Comparison of ENCODE assay signal across 8 cellular contexts in genomic region chr20:45407783-45408645, GRCh38. TPM values are rescaled to one million over a fixed set of nuclear protein-coding genes. Genes with fewer than 3 reads are reported as not detected.
DNase-seq lines count a peak whose midpoint lies in the region; ATAC-seq and TF ChIP-seq lines count a peak whose summit lies in the region.

TSS of gene DBNDD2 (plus strand) at chr20:45408289. CDS start at chr20:45408468, 179 bp downstream.

- H3K36me3 ChIP-seq in BJ (ENCODE audit: control insufficient read depth, insufficient read depth, low read length) (peaks cover 5% of the 10 kb centered on the region), mucosa of rectum (ENCODE audit: control insufficient read depth in 2 of 2, insufficient read depth in 2 of 2, low read length in 2 of 2) (peaks cover 11 to 18% of the 10 kb centered on the region in 2 donors), upper lobe of right lung (peaks cover 33% of the 10 kb centered on the region)

- peaks cover 55 to 56% of the 10 kb centered on the region in 2 donors for H3K4me1 ChIP-seq in mucosa of rectum (ENCODE audit: control insufficient read depth in 2 of 2, insufficient read depth in 2 of 2, low read length in 2 of 2)
- H3K4me1 ChIP-seq in upper lobe of right lung: peaks cover 18% of the 10 kb centered on the region

- H3K27me3 Mint-ChIP-seq in T-helper 17 cell: no peaks in the 10 kb centered on the region

- no peaks in the 10 kb centered on the region for H3K27me3 ChIP-seq in BJ (ENCODE audit: control insufficient read depth, insufficient read depth, low read length)
- H3K27me3 ChIP-seq in mucosa of rectum (ENCODE audit: control insufficient read depth in 2 of 2, insufficient read depth in 2 of 2, low read length in 2 of 2): no peaks in the 10 kb centered on the region
- no peaks in the 10 kb centered on the region for H3K27me3 ChIP-seq in upper lobe of right lung

- ATAC-seq in T-helper 17 cell (peak; percentile 42), upper lobe of right lung (no peak)

- H3K4me1 Mint-ChIP-seq in T-helper 17 cell: peaks cover 10% of the 10 kb centered on the region

- DNase-seq in BJ (ENCODE audit: low read depth) (no peak), T-helper 17 cell (no peak), epithelial cell of prostate (ENCODE audit: low read depth, low spot score) (no peak), upper lobe of right lung (no peak), NCI-H1694 (lab: John Stamatoyannopoulos, UW) (no peak), NCI-H1694 treated with DMSO at 0.1 percent for 48 hours (lab: John Stamatoyannopoulos, UW) (no peak), NCI-H146 (lab: John Stamatoyannopoulos, UW) (no peak)

- H3K9me3 ChIP-seq in T-helper 17 cell (ENCODE audit: control insufficient read depth, low read length, poor library complexity, severe bottlenecking) (no peaks in the 10 kb centered on the region), mucosa of rectum (ENCODE audit: control insufficient read depth in 2 of 2, low read length in 2 of 2) (no peaks in the 10 kb centered on the region), upper lobe of right lung (no peaks in the 10 kb centered on the region)

- peak within 1 kb of the TSS; percentile 90 for H3K4me3 Mint-ChIP-seq in T-helper 17 cell

- H3K27ac Mint-ChIP-seq in T-helper 17 cell: peak within 1 kb of the TSS; percentile 78

- TF ChIP-seq CTCF in BJ (IDR thresholded peaks at IDR 0.05; ENCODE audit: insufficient read depth, low read depth, low read length) (no peak), upper lobe of right lung (IDR thresholded peaks at IDR 0.05) (no peak)

- intact Hi-C loops in upper lobe of right lung (cut with DNase I): no loop called here

- POLR2A ChIA-PET in BJ (lab: Charles Lee): interaction anchor here (1.0 kb wide), 1 partner anchor 60 kb away, joined by 3 read pairs; the partner anchor contains the start of gene SDC4

- H3K9ac ChIP-seq in mucosa of rectum (ENCODE audit: low read depth in 1 of 2, low read length in 2 of 2): peak within 1 kb of the TSS; percentile 92 to 95

- H3K36me3 Mint-ChIP-seq in T-helper 17 cell (ENCODE audit: low read depth): no peaks in the 10 kb centered on the region

- CTCF ChIA-PET in BJ (lab: Yijun Ruan, JAX): interaction anchor here (1.0 to 2.5 kb wide), 4 partner anchors 8 to 89 kb away, joined by 4 to 8 read pairs (median 6); partner anchors contain the start of gene PIGT

- peak within 1 kb of the TSS; percentile 60 for H3K27ac ChIP-seq in epithelial cell of prostate
- H3K27ac ChIP-seq in mucosa of rectum (ENCODE audit: low read depth in 2 of 2, low read length in 2 of 2): peak within 1 kb of the TSS; percentile 89 to 94
- H3K27ac ChIP-seq in upper lobe of right lung: peak within 1 kb of the TSS; percentile 88

- H3K4me3 ChIP-seq in BJ (ENCODE audit: low read depth, low read length): peak within 1 kb of the TSS; percentile 66
- peak within 1 kb of the TSS; percentile 80 to 87 for H3K4me3 ChIP-seq in mucosa of rectum (ENCODE audit: low read length in 2 of 2)
- peak within 1 kb of the TSS; percentile 86 for H3K4me3 ChIP-seq in upper lobe of right lung

RNA-seq across cellular contexts. Expression of gene DBNDD2, which starts in this region (rescaled TPM):
- 69.4 and 77.0 TPM in 2 replicates for polyA plus RNA-seq in BJ (2011; rRNA removed)
- 26.1 and 36.1 TPM in 2 replicates for polyA minus RNA-seq in BJ (2011; rRNA and poly(A)+ RNA removed)
- total RNA-seq in T-helper 17 cell (10 to 100 TPM; 10.7 to 10.9 TPM), upper lobe of right lung (66.2 TPM)
